8 cellular contexts compared by ENCODE assay signal in the genomic region with DNA sequence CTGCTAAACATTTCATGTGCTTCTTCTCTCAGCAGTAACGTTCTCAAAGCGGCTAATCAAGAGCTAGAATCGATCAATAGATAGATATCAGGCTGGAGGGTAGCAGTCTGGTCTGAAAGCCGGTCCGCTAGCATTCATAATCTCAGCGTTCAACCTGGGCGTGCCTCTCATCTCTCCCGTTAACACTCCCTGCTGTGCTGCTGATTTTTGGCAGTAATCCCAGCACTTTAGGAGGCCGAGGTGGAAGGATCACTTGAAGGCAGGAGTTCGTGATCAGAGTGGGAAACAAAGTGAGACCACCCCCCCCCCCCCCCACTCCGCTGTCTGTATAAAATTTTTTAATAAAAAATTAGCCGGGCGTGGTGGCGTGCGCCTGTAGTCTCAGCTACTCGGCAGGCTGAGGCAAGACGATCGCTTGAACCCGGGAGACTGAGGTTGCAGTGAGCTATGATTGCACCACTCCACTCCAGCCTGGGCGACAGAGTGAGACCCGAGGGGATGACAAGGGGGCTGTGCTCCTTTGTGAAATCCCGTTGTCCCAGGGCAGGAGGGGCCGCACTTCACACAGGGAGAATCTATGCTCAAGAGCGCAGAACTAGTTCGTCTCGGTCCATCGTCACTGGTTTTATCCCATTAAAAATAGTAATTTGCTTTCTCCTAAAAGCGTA. TPM values are rescaled to one million over a fixed set of nuclear protein-coding genes. Genes with fewer than 3 reads are reported as not detected.
DNase-seq lines count a peak whose midpoint lies in the region; ATAC-seq and TF ChIP-seq lines count a peak whose summit lies in the region.

No MANE protein-coding gene starts in this region.

- peak overlapping the region; percentile 37 for H3K27ac ChIP-seq in ACC112 (ENCODE audit: low read depth, low read length)
- H3K27ac ChIP-seq in heart right ventricle: peak overlapping the region in 7 of 10 donors; percentile 3 to 68 (median 52)

- peak; percentile 21 for ATAC-seq in HG02798 (IDR thresholded peaks at IDR 0.05; ENCODE audit: poor library complexity, unreplicated experiment)
- ATAC-seq in heart right ventricle: peak; percentile 31 to 76 (median 58)
- ATAC-seq in sciatic nerve: peak; percentile 66

- intact Hi-C loops in heart right ventricle (cut with DNase I): no loop called here
- intact Hi-C loops in sciatic nerve (cut with DNase I): no loop called here

- H3K27me3 ChIP-seq in ACC112 (ENCODE audit: insufficient read depth, low read length) (no peaks in the 10 kb centered on the region), heart right ventricle (no peaks in the 10 kb centered on the region)

- no peaks in the 10 kb centered on the region for H3K9me3 ChIP-seq in heart right ventricle

- peak overlapping the region; percentile 81 for H3K4me3 ChIP-seq in ACC112 (ENCODE audit: low read depth, low read length)
- peak overlapping the region; percentile 58 for H3K4me3 ChIP-seq in GM12875 (ENCODE audit: low read depth, low read length)
- H3K4me3 ChIP-seq in heart right ventricle: peak overlapping the region; percentile 45 to 92 (median 68)

- peaks cover 28% of the 10 kb centered on the region for H3K4me1 Mint-ChIP-seq in activated T-cell treated with anti-CD3 and anti-CD28 coated beads, Interleukin-2, amount 50 U/mL, for 24 hours (ENCODE audit: low read depth)

- H3K4me3 Mint-ChIP-seq in activated T-cell treated with anti-CD3 and anti-CD28 coated beads, Interleukin-2, amount 50 U/mL, for 24 hours: peak overlapping the region; percentile 90

- peaks cover 7% of the 10 kb centered on the region for H3K27me3 Mint-ChIP-seq in activated T-cell treated with anti-CD3 and anti-CD28 coated beads, Interleukin-2, amount 50 U/mL, for 24 hours

- peaks cover 28% of the 10 kb centered on the region for H3K36me3 Mint-ChIP-seq in activated T-cell treated with anti-CD3 and anti-CD28 coated beads, Interleukin-2, amount 50 U/mL, for 24 hours (ENCODE audit: low read depth)

- peaks cover 41% of the 10 kb centered on the region for H3K79me2 ChIP-seq in ACC112 (ENCODE audit: control insufficient read depth, insufficient read depth, low read length, unreplicated experiment)

- H3K4me1 ChIP-seq in ACC112 (ENCODE audit: control insufficient read depth, insufficient read depth, low read length, unreplicated experiment) (peaks cover 19% of the 10 kb centered on the region), heart right ventricle (peaks cover 0 to 19% (median 5%) of the 10 kb centered on the region in 9 donors)

- H3K9me3 Mint-ChIP-seq in activated T-cell treated with anti-CD3 and anti-CD28 coated beads, Interleukin-2, amount 50 U/mL, for 24 hours: no peaks in the 10 kb centered on the region

- no peak for TF ChIP-seq CTCF in GM12875 (IDR thresholded peaks at IDR 0.05; ENCODE audit: borderline replicate concordance, insufficient read depth, low read depth, low read length)
- no peak for TF ChIP-seq CTCF in heart right ventricle (IDR thresholded peaks at IDR 0.05)

- WGBS in heart right ventricle, 2 donors: 1% methylated on average over 28 of the region's 28 CpGs

- peak overlapping the region; percentile 96 for H2AFZ ChIP-seq in ACC112 (ENCODE audit: low read length, unreplicated experiment)

- no peaks in the 10 kb centered on the region for H3K36me3 ChIP-seq in ACC112 (ENCODE audit: insufficient read depth, low read length)
- no peaks in the 10 kb centered on the region for H3K36me3 ChIP-seq in heart right ventricle

- H3K27ac Mint-ChIP-seq in activated T-cell treated with anti-CD3 and anti-CD28 coated beads, Interleukin-2, amount 50 U/mL, for 24 hours: peak overlapping the region; percentile 84

- peak; percentile 61 for DNase-seq in NCI-H146 treated with DMSO at 0.1 percent for 48 hours (lab: John Stamatoyannopoulos, UW; ENCODE audit: unreplicated experiment)
- DNase-seq in activated T-cell treated with anti-CD3 and anti-CD28 coated beads, Interleukin-2, amount 50 U/mL, for 24 hours: no peak
- peak in 1 of 2 donors; percentile 27 for DNase-seq in heart right ventricle
- peak; percentile 64 for DNase-seq in sciatic nerve (ENCODE audit: low spot score)
- DNase-seq in occipital lobe (lab: John Stamatoyannopoulos, UW): no peak

RNA-seq across cellular contexts. Expression of a gene that starts 0.6 kb away (rescaled TPM):
- total RNA-seq in heart right ventricle (1 to 10 TPM in 2 of 10 donors, under 1 TPM in 5, not detected in 3; 0.13 to 4.4 (median 0.51) TPM), sciatic nerve (0.62 TPM), occipital lobe (1.9 TPM)
- under 1 TPM; 0.20 to 0.22 TPM for polyA plus RNA-seq in heart right ventricle

RNA-seq across cellular contexts. Expression of a gene that starts 13.7 kb away (rescaled TPM):
- total RNA-seq in heart right ventricle (10 to 100 TPM; 21.7 to 54.6 (median 41.6) TPM), sciatic nerve (76.2 TPM), occipital lobe (3.6 TPM)
- polyA plus RNA-seq in heart right ventricle: 10 to 100 TPM; 14.5 to 32.4 TPM

Comparison
In these comparisons a context has a peak if more than half of its experiments do, and no peak if none do; other contexts are left out.
1. DNase-seq: peak in NCI-H146 treated with DMSO at 0.1 percent for 48 hours (single experiment) and sciatic nerve (single experiment); none in activated T-cell treated with anti-CD3 and anti-CD28 coated beads, Interleukin-2, amount 50 U/mL, for 24 hours (single experiment) and occipital lobe (single experiment).
2. Peak in every context shown above with its lines, with median percentiles within 50 percentile points of each other: H3K4me3 ChIP-seq and ATAC-seq.